ENCODE assay signal across 9 cellular contexts in genomic region chr14:51419685-51420084, GRCh38.
DNase-seq lines count a peak whose midpoint lies in the region; ATAC-seq and TF ChIP-seq lines count a peak whose summit lies in the region.
"Had no signal": no experiment of that assay in that cellular context is flagged by ENCODE, and none has a peak within 500 bp of the region (broad histone marks: within the 10 kb centered on the region; RNA-seq: fewer than 3 reads in every experiment).

No MANE protein-coding gene starts in this region.

- H3K4ac ChIP-seq in IMR-90 (ENCODE audit: low read depth, low read length), result no peak overlapping the region

- H2BK20ac ChIP-seq in IMR-90 (ENCODE audit: low read depth, low read length), result no peak overlapping the region

- DNase-seq in IMR-90, result no peak
- peak; percentile 42 for DNase-seq in T follicular helper cell (ENCODE audit: low read depth)
- peak; percentile 14 for DNase-seq in activated T-helper 9 cell treated with anti-CD3 and anti-CD28 coated beads, Interleukin-2, amount 50 U/mL, for 16 hours (ENCODE audit: low read depth)
- peak; percentile 25 for DNase-seq in stimulated activated CD4-positive, alpha-beta T cell treated with anti-CD3 and anti-CD28 coated beads, Interleukin-1b, Interleukin-23, amount 100 ng/mL, for 48 hours
- DNase-seq in NCI-H1436 (lab: John Stamatoyannopoulos, UW), result no peak
- no peak for DNase-seq in NCI-H1417 (lab: John Stamatoyannopoulos, UW)
- DNase-seq: DMS153, uterus had no signal

- no peak overlapping the region for H4K5ac ChIP-seq in IMR-90 (ENCODE audit: low read depth, low read length)

- no peak overlapping the region for H3K4me2 ChIP-seq in IMR-90 (ENCODE audit: low read depth, low read length)

- dilution Hi-C loops in IMR-90 (cut with HindIII; ENCODE audit: low sequenced_read_pairs, unreplicated experiment), result no loop called here

- H3K23ac ChIP-seq in IMR-90 (ENCODE audit: low read depth, low read length), result no peak overlapping the region

- no peak overlapping the region for H3K4me3 ChIP-seq in IMR-90 (ENCODE audit: insufficient read depth, low read depth, low read length)
- H3K4me3 ChIP-seq: uterus had no signal

- no peak overlapping the region for H4K8ac ChIP-seq in IMR-90 (ENCODE audit: low read depth in 2 of 2, low read length in 2 of 2)

- TF ChIP-seq POLR2A in IMR-90 (IDR thresholded peaks at IDR 0.05; ENCODE audit: low read depth, low read length), result no peak

- CTCF ChIA-PET in IMR-90 (lab: Yijun Ruan, JAX), result no interaction called here

- in situ Hi-C loops in IMR-90 (cut with MboI; ENCODE audit: low sequenced_read_pairs), result no loop called here

- no peaks in the 10 kb centered on the region for H4K20me1 ChIP-seq in IMR-90 (ENCODE audit: insufficient read depth, low read length)

- 78% methylated on average over 3 of the region's 7 CpGs; no CpG with 5 or more reads in 1 of the 2 experiments for WGBS in IMR-90 (ENCODE audit: extremely low coverage in 2 of 2, insufficient read length in 1 of 2), 2 experiments

- H3K9me1 ChIP-seq in IMR-90 (ENCODE audit: insufficient read depth, low read length), result no peaks in the 10 kb centered on the region

- peak overlapping the region; percentile 49; the same call in 1 of the 2 replicates for H2AK5ac ChIP-seq in IMR-90 (ENCODE audit: low read depth, low read length)

- H3K18ac ChIP-seq in IMR-90 (ENCODE audit: low read depth, low read length), result no peak overlapping the region

- no peak overlapping the region; the same call in 1 of the 2 replicates for H2BK120ac ChIP-seq in IMR-90 (ENCODE audit: low read depth, low read length)

- no peaks in the 10 kb centered on the region for H3K27me3 ChIP-seq in IMR-90 (ENCODE audit: control insufficient read depth, insufficient read depth, low read length)
- H3K27me3 ChIP-seq: uterus had no signal

- no peak overlapping the region for H4K91ac ChIP-seq in IMR-90 (ENCODE audit: insufficient read depth, low read depth, low read length)

- no peak for TF ChIP-seq CTCF in IMR-90 (conservative IDR thresholded peaks at IDR 0.05; ENCODE audit: low read depth, low read length)

- no peak overlapping the region for H3K56ac ChIP-seq in IMR-90 (ENCODE audit: extremely low read depth, insufficient read depth, low read length)

- no peaks in the 10 kb centered on the region for H3K79me1 ChIP-seq in IMR-90 (ENCODE audit: low read depth in 1 of 2, low read length in 2 of 2)

- POLR2A ChIA-PET in IMR-90 (lab: Charles Lee; ENCODE audit: unreplicated experiment), result no interaction called here

- no peak overlapping the region for H2BK15ac ChIP-seq in IMR-90 (ENCODE audit: low read depth, low read length)

- ATAC-seq in IMR-90 (ENCODE audit: low read depth) (no peak), GM18858 (IDR thresholded peaks at IDR 0.05; ENCODE audit: unreplicated experiment) (no peak)

- H3K27ac ChIP-seq in IMR-90 (ENCODE audit: insufficient read depth, low read length), result no peak overlapping the region
- H3K27ac ChIP-seq: uterus had no signal

- intact Hi-C loops in IMR-90 (cut with micrococcal nuclease), result no loop called here

- no TSS peak for BruUV-seq in IMR-90 (replicated peaks; lab: Mats Ljungman, UMichigan)

- no peak for TF ChIP-seq RAD21 in IMR-90 (IDR thresholded peaks at IDR 0.05; ENCODE audit: low read length)

- no peak overlapping the region for H2AFZ ChIP-seq in IMR-90 (replicated peaks; ENCODE audit: low read length, poor library complexity)

- H2BK5ac ChIP-seq in IMR-90 (ENCODE audit: low read depth, low read length, poor library complexity, severe bottlenecking), result no peak overlapping the region

- peaks cover 3% of the 10 kb centered on the region; the same call in 1 of the 2 replicates for H3K4me1 ChIP-seq in IMR-90 (ENCODE audit: control insufficient read depth, insufficient read depth, low read length)
- H3K4me1 ChIP-seq: uterus had no signal

- no peak overlapping the region for H3K14ac ChIP-seq in IMR-90 (replicated peaks; ENCODE audit: low read depth, low read length)

- H3K9me3 ChIP-seq in IMR-90 (ENCODE audit: control insufficient read depth, insufficient read depth, low read length), result peaks cover 12% of the 10 kb centered on the region

- H2AK9ac ChIP-seq in IMR-90 (replicated peaks; ENCODE audit: low read depth, low read length, poor library complexity), result no peak overlapping the region

- H3K36me3 ChIP-seq in IMR-90 (ENCODE audit: control insufficient read depth, insufficient read depth, low read length), result no peaks in the 10 kb centered on the region
- H3K36me3 ChIP-seq: uterus had no signal

- H3K9ac ChIP-seq in IMR-90 (ENCODE audit: low read depth, low read length), result no peak overlapping the region

TF ChIP-seq in IMR-90, 13 proteins besides CTCF, POLR2A, EP300 and RAD21:
- TF ChIP-seq MAFK (IDR thresholded peaks at IDR 0.05; ENCODE audit: low read depth, low read length), result no peak
- no peak for TF ChIP-seq RCOR1 (IDR thresholded peaks at IDR 0.05; ENCODE audit: insufficient replicate concordance, low read length)
- TF ChIP-seq CEBPB (IDR thresholded peaks at IDR 0.05; ENCODE audit: low read depth, low read length), result no peak
- TF ChIP-seq, protein P1, sequence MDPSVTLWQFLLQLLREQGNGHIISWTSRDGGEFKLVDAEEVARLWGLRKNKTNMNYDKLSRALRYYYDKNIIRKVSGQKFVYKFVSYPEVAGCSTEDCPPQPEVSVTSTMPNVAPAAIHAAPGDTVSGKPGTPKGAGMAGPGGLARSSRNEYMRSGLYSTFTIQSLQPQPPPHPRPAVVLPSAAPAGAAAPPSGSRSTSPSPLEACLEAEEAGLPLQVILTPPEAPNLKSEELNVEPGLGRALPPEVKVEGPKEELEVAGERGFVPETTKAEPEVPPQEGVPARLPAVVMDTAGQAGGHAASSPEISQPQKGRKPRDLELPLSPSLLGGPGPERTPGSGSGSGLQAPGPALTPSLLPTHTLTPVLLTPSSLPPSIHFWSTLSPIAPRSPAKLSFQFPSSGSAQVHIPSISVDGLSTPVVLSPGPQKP (IDR thresholded peaks at IDR 0.05; ENCODE audit: borderline replicate concordance, low read depth, low read length), result no peak
- TF ChIP-seq USF2 (IDR thresholded peaks at IDR 0.05; ENCODE audit: low read depth, low read length), result peak; percentile 30; the same call in 1 of the 2 replicates
- no peak for TF ChIP-seq CHD1 (IDR thresholded peaks at IDR 0.05; ENCODE audit: low read depth, low read length)
- TF ChIP-seq MAZ (IDR thresholded peaks at IDR 0.05; ENCODE audit: borderline replicate concordance, low read depth, low read length), result no peak

Comparison
In these comparisons a context has a peak if more than half of its experiments do, and no peak if none do; other contexts are left out.
1. DNase-seq: peak in T follicular helper cell (single experiment), activated T-helper 9 cell treated with anti-CD3 and anti-CD28 coated beads, Interleukin-2, amount 50 U/mL, for 16 hours (single experiment) and stimulated activated CD4-positive, alpha-beta T cell treated with anti-CD3 and anti-CD28 coated beads, Interleukin-1b, Interleukin-23, amount 100 ng/mL, for 48 hours (single experiment); none in IMR-90 (single experiment), NCI-H1436 (single experiment) and NCI-H1417 (0 of 3).